Comparison of ENCODE assay signal across 20 cellular contexts in genomic region chr7:92798517-92799249, GRCh38. TPM values are rescaled to one million over a fixed set of nuclear protein-coding genes. Genes with fewer than 3 reads are reported as not detected.
DNase-seq lines count a peak whose midpoint lies in the region; ATAC-seq and TF ChIP-seq lines count a peak whose summit lies in the region.
"Had no signal": no experiment of that assay in that cellular context is flagged by ENCODE, and none has a peak within 500 bp of the region (broad histone marks: within the 10 kb centered on the region; RNA-seq: fewer than 3 reads in every experiment).

No MANE protein-coding gene starts in this region.

- peak; percentile 53 for DNase-seq in NOMO-1 treated with DMSO at 0.1 percent for 48 hours (lab: John Stamatoyannopoulos, UW; ENCODE audit: unreplicated experiment)
- DNase-seq in NOMO-1 treated with dmso at 0.1 percent for 144 hours (lab: John Stamatoyannopoulos, UW; ENCODE audit: unreplicated experiment), result no peak
- no peak for DNase-seq in Panc1 (ENCODE audit: low read depth, low spot score)
- DNase-seq in caudate nucleus (lab: John Stamatoyannopoulos, UW), result no peak
- DNase-seq in sciatic nerve (ENCODE audit: low spot score), result no peak
- DNase-seq in GM03348 (ENCODE audit: low spot score), result no peak
- no peak for DNase-seq in NCI-H69 (lab: John Stamatoyannopoulos, UW)
- DNase-seq: activated CD8-positive, alpha-beta T cell treated with anti-CD3 and anti-CD28 coated beads for 36 hours; COR-L47; cortex of kidney; H9; KBM-7; left cardiac atrium; NCI-H1092 treated with DMSO at 0.1 percent for 48 hours; NCI-H2081 treated with DMSO at 0.1 percent for 48 hours; ovary; sigmoid colon; upper lobe of left lung had no signal

- in situ Hi-C loops in Panc1 (cut with HindIII; ENCODE audit: low pct_unique_long_range_greater_than_20kb, low sequenced_read_pairs), result no loop called here

- no peak overlapping the region for H3K4me3 ChIP-seq in Panc1 (ENCODE audit: low read depth in 2 of 2, low read length in 2 of 2)
- H3K4me3 ChIP-seq: ovary, sigmoid colon, upper lobe of left lung had no signal

- no peaks in the 10 kb centered on the region for H3K36me3 ChIP-seq in Panc1 (ENCODE audit: control insufficient read depth, insufficient read depth, low read length)
- H3K36me3 ChIP-seq: ovary, sigmoid colon, upper lobe of left lung had no signal

- peaks cover 46% of the 10 kb centered on the region for H3K4me1 ChIP-seq in Panc1 (ENCODE audit: control insufficient read depth, insufficient read depth, low read length)

- H3K27ac ChIP-seq in Panc1 (ENCODE audit: low read length), result peak overlapping the region; percentile 66
- peak overlapping the region; percentile 22 for H3K27ac ChIP-seq in caudate nucleus (ENCODE audit: low read depth, low read length)
- H3K27ac ChIP-seq: ovary, RWPE1, upper lobe of left lung had no signal

- intact Hi-C loops in Panc1 (cut with micrococcal nuclease; ENCODE audit: unreplicated experiment) (no loop called here), sciatic nerve (cut with DNase I) (no loop called here)

- POLR2A ChIA-PET in Panc1 (lab: Charles Lee), result no interaction called here

- ATAC-seq in Panc1 (peak; percentile 50; the same call in 1 of the 2 replicates), sciatic nerve (peak; percentile 50), HG03520 (IDR thresholded peaks at IDR 0.05; ENCODE audit: unreplicated experiment) (no peak)

- H3K27me3 ChIP-seq in Panc1 (ENCODE audit: control insufficient read depth, insufficient read depth, low read length), result no peaks in the 10 kb centered on the region
- H3K27me3 ChIP-seq: ovary, sigmoid colon, upper lobe of left lung had no signal

- CTCF ChIA-PET in Panc1 (lab: Charles Lee), result no interaction called here

- TF ChIP-seq CTCF in Panc1 (IDR thresholded peaks at IDR 0.05), result no peak

- H3K9me3 ChIP-seq in Panc1 (ENCODE audit: control insufficient read depth, insufficient read depth, low read depth, low read length), result no peaks in the 10 kb centered on the region
- H3K9me3 ChIP-seq: ovary, sigmoid colon, upper lobe of left lung had no signal

- no TSS peak for BruUV-seq in Panc1 (replicated peaks; lab: Mats Ljungman, UMichigan)

RNA-seq across cellular contexts. Expression of gene CDK6, which starts 37.7 kb away (rescaled TPM):
- total RNA-seq in Panc1 (2021; ENCODE audit: unreplicated experiment), result 57.4 TPM
- 8.6 TPM for polyA plus RNA-seq in Panc1 (2012; ENCODE audit: insufficient read length)
- 31.0 TPM for total RNA-seq in sciatic nerve
